ENCODE assay signal across 8 cellular contexts in genomic region chr17:39057807-39058206, GRCh38.
DNase-seq lines count a peak whose midpoint lies in the region; ATAC-seq and TF ChIP-seq lines count a peak whose summit lies in the region.
"Had no signal": no experiment of that assay in that cellular context is flagged by ENCODE, and none has a peak within 500 bp of the region (broad histone marks: within the 10 kb centered on the region; RNA-seq: fewer than 3 reads in every experiment).

No MANE protein-coding gene starts in this region.

- peak; percentile 9 for DNase-seq in Daoy (ENCODE audit: low read depth)
- DNase-seq in LNCaP clone FGC (ENCODE audit: low read depth) = no peak
- no peak for DNase-seq in central memory CD8-positive, alpha-beta T cell (ENCODE audit: low spot score in 2 of 2)
- DNase-seq in NCI-H187 (lab: John Stamatoyannopoulos, UW) = no peak
- DNase-seq: NCI-H1105 treated with DMSO at 0.1 percent for 48 hours had no signal

- H3K9me3 ChIP-seq in parathyroid adenoma (ENCODE audit: control insufficient read depth, low read length) = no peaks in the 10 kb centered on the region

- H3K36me3 Mint-ChIP-seq in central memory CD8-positive, alpha-beta T cell (ENCODE audit: insufficient read depth) = peaks cover 7% of the 10 kb centered on the region

- no peak overlapping the region for H3K9ac ChIP-seq in parathyroid adenoma

- peak overlapping the region; percentile 97 for H2AFZ ChIP-seq in parathyroid adenoma

- H3K4me1 ChIP-seq in parathyroid adenoma = no peaks in the 10 kb centered on the region

- H3K27ac Mint-ChIP-seq in central memory CD8-positive, alpha-beta T cell (ENCODE audit: low read depth) = no peak overlapping the region

- peak overlapping the region; percentile 88 for H3K4me2 ChIP-seq in parathyroid adenoma (ENCODE audit: low read length)

- H3K27ac ChIP-seq in parathyroid adenoma = no peak overlapping the region

- peaks cover 14% of the 10 kb centered on the region for H3K4me1 Mint-ChIP-seq in central memory CD8-positive, alpha-beta T cell

- ATAC-seq in central memory CD8-positive, alpha-beta T cell (replicated peaks; ENCODE audit: extremely low read depth, poor library complexity, severe bottlenecking) = no peak
- ATAC-seq in GM19463 (IDR thresholded peaks at IDR 0.05; ENCODE audit: unreplicated experiment) (no peak), HG03025 (IDR thresholded peaks at IDR 0.05; ENCODE audit: low FRiP score, unreplicated experiment) (no peak)

- no peaks in the 10 kb centered on the region for H3K36me3 ChIP-seq in parathyroid adenoma (ENCODE audit: control insufficient read depth, insufficient read depth, low read length)

- TF ChIP-seq CTCF in LNCaP clone FGC (IDR thresholded peaks at IDR 0.05; ENCODE audit: control insufficient read depth, extremely low read depth, insufficient read depth) (no peak), parathyroid adenoma (IDR thresholded peaks at IDR 0.05) (no peak)

- no peaks in the 10 kb centered on the region for H3K79me2 ChIP-seq in parathyroid adenoma

- H3K4me3 Mint-ChIP-seq in central memory CD8-positive, alpha-beta T cell = peak overlapping the region; percentile 71

- H3K27me3 ChIP-seq in parathyroid adenoma (ENCODE audit: control insufficient read depth, insufficient read depth, low read length) = no peaks in the 10 kb centered on the region

- H3K4me3 ChIP-seq in LNCaP clone FGC (ENCODE audit: low read depth, low read length) (peak overlapping the region; percentile 81), parathyroid adenoma (ENCODE audit: low read depth, low read length) (no peak overlapping the region)

- no peaks in the 10 kb centered on the region for H3K9me3 Mint-ChIP-seq in central memory CD8-positive, alpha-beta T cell

- H3K27me3 Mint-ChIP-seq in central memory CD8-positive, alpha-beta T cell = peaks cover 11% of the 10 kb centered on the region
